Comparison of ENCODE assay signal across 8 cellular contexts in the genomic region with DNA sequence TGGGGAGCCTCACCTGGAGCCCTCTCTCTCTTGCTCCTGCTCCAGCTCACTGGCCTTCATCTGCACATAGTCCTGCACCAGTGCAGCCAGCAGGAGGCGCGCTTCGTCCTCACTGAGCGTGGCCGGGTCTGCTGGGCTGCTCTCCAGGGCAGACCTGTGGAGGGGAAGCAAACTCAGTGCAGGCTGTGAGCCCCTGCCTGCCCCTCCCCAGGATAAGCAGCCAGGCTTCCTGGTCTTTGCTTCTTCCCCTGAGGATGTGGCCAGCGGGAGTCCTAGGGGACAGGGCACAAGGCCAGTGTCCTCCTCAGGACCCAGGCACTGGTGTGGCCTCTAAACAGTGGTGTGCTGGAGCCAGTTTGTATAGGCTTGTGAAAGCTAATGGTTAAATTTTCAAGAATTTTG. TPM values are rescaled to one million over a fixed set of nuclear protein-coding genes. Genes with fewer than 3 reads are reported as not detected.
DNase-seq lines count a peak whose midpoint lies in the region; ATAC-seq and TF ChIP-seq lines count a peak whose summit lies in the region.

No MANE protein-coding gene starts in this region.

- H3K36me3 Mint-ChIP-seq in neural crest cell (ENCODE audit: low read depth), result no peaks in the 10 kb centered on the region

- H3K4me1 ChIP-seq in body of pancreas, result peaks cover 26% of the 10 kb centered on the region
- H3K4me1 ChIP-seq in sigmoid colon, result peaks cover 0 to 30% (median 27%) of the 10 kb centered on the region in 4 donors

- H3K36me3 ChIP-seq in SU-DHL-6 (ENCODE audit: low read length) (no peaks in the 10 kb centered on the region), body of pancreas (replicated peaks in 1 of 2; ENCODE audit: insufficient read depth in 1 of 2, low read depth in 2 of 2) (no peaks in the 10 kb centered on the region), sigmoid colon (no peaks in the 10 kb centered on the region)

- H3K27ac ChIP-seq in SU-DHL-6 (ENCODE audit: low read depth, low read length) (no peak overlapping the region), body of pancreas (no peak overlapping the region), sigmoid colon (no peak overlapping the region)

- peaks cover 83% of the 10 kb centered on the region for H3K27me3 Mint-ChIP-seq in neural crest cell (ENCODE audit: low read depth)

- no peak overlapping the region for H3K27ac Mint-ChIP-seq in neural crest cell (ENCODE audit: unreplicated experiment)

- H3K9ac ChIP-seq in SU-DHL-6 (ENCODE audit: low read length), result no peak overlapping the region

- DNase-seq in NOMO-1 treated with DMSO at 0.1 percent for 48 hours (lab: John Stamatoyannopoulos, UW; ENCODE audit: unreplicated experiment) (peak; percentile 3), NOMO-1 (lab: John Stamatoyannopoulos, UW; ENCODE audit: unreplicated experiment in 2 of 2) (no peak), body of pancreas (peak; percentile 32 to 62 (median 40)), neural crest cell (ENCODE audit: low read depth, low spot score) (peak; percentile 85), sigmoid colon (no peak), NCI-H128 (lab: John Stamatoyannopoulos, UW; ENCODE audit: unreplicated experiment) (no peak)

- no peaks in the 10 kb centered on the region for H3K79me2 ChIP-seq in SU-DHL-6 (ENCODE audit: insufficient read depth, low read length)

- TF ChIP-seq POLR2A in body of pancreas (IDR thresholded peaks at IDR 0.05), result no peak
- TF ChIP-seq POLR2A in sigmoid colon (IDR thresholded peaks at IDR 0.05), result no peak

- no peak for TF ChIP-seq EP300 in sigmoid colon (IDR thresholded peaks at IDR 0.05)

- H2AFZ ChIP-seq in SU-DHL-6 (ENCODE audit: low read depth, low read length, severe bottlenecking), result no peak overlapping the region

- TF ChIP-seq CTCF in SU-DHL-6 (IDR thresholded peaks at IDR 0.05; ENCODE audit: insufficient read depth, low read length, poor library complexity, severe bottlenecking), result peak; percentile 75
- peak; percentile 12 to 39 (median 22) for TF ChIP-seq CTCF in body of pancreas (IDR thresholded peaks at IDR 0.05)
- peak; percentile 80 for TF ChIP-seq CTCF in neural crest cell (conservative IDR thresholded peaks at IDR 0.05)
- TF ChIP-seq CTCF in sigmoid colon (IDR thresholded peaks at IDR 0.05), result no peak

- H3K4me1 Mint-ChIP-seq in neural crest cell, result peaks cover 25% of the 10 kb centered on the region

- H4K20me1 ChIP-seq in SU-DHL-6 (ENCODE audit: low read depth, low read length), result no peaks in the 10 kb centered on the region

- no peak overlapping the region for H3K4me3 ChIP-seq in SU-DHL-6 (ENCODE audit: insufficient read depth, low read length, poor library complexity, severe bottlenecking)
- no peak overlapping the region for H3K4me3 ChIP-seq in body of pancreas
- H3K4me3 ChIP-seq in sigmoid colon, result no peak overlapping the region

- H3K9me3 ChIP-seq in SU-DHL-6 (ENCODE audit: insufficient read depth, low read length) (no peaks in the 10 kb centered on the region), body of pancreas (no peaks in the 10 kb centered on the region), sigmoid colon (no peaks in the 10 kb centered on the region)

- 16 to 63% methylated on average over 1 to 6 of the region's 6 CpGs for WGBS in body of pancreas, 2 donors
- WGBS in sigmoid colon, 2 donors, result 27 to 45% methylated on average over 6 of the region's 6 CpGs

- H3K4me2 ChIP-seq in SU-DHL-6 (ENCODE audit: low read depth, low read length, poor library complexity, severe bottlenecking), result no peak overlapping the region

- H3K9me3 Mint-ChIP-seq in neural crest cell, result no peaks in the 10 kb centered on the region

- H3K4me3 Mint-ChIP-seq in neural crest cell, result no peak overlapping the region

- no peaks in the 10 kb centered on the region for H3K9me2 ChIP-seq in SU-DHL-6 (replicated peaks; ENCODE audit: insufficient read depth, low read length)

- intact Hi-C loops in body of pancreas (cut with DNase I), result loop anchor here (10.0 kb wide), 1 partner anchor 105 kb away; a partner anchor contains a TSS
- intact Hi-C loops in sigmoid colon (cut with DNase I), result loop anchor here (5.0 kb wide), 1 partner anchor 102 kb away; a partner anchor contains a TSS

- no peaks in the 10 kb centered on the region for H3K27me3 ChIP-seq in SU-DHL-6 (ENCODE audit: low read length)
- no peaks in the 10 kb centered on the region for H3K27me3 ChIP-seq in body of pancreas
- peaks cover 28 to 69% (median 55%) of the 10 kb centered on the region in 3 donors for H3K27me3 ChIP-seq in sigmoid colon

- no peaks in the 10 kb centered on the region for H3F3A ChIP-seq in SU-DHL-6 (ENCODE audit: insufficient read depth)

- ATAC-seq in HG03139 (IDR thresholded peaks at IDR 0.05; ENCODE audit: unreplicated experiment) (peak; percentile 48), body of pancreas (no peak)

RNA-seq across cellular contexts. Expression of a gene that starts 2.2 kb away (rescaled TPM):
- total RNA-seq in body of pancreas (not detected), neural crest cell (not detected in 2 replicates), sigmoid colon (under 1 TPM in 2 of 4 donors, not detected in 2; 0.36 to 0.66 TPM)
- polyA plus RNA-seq in sigmoid colon, result 1 to 10 TPM in 1 of 3 donors, not detected in 2; 1.2 TPM

Comparison
In these comparisons a context has a peak if more than half of its experiments do, and no peak if none do; other contexts are left out.
1. DNase-seq: peak in NOMO-1 treated with DMSO at 0.1 percent for 48 hours (single experiment), body of pancreas (4 of 4) and neural crest cell (single experiment); none in NOMO-1 (0 of 2), sigmoid colon (single experiment) and NCI-H128 (single experiment).
2. CTCF ChIP-seq: peak in SU-DHL-6 (single experiment), body of pancreas (7 of 7) and neural crest cell (single experiment); none in sigmoid colon (0 of 4).